ENCODE assay signal across 24 cellular contexts in the genomic region with DNA sequence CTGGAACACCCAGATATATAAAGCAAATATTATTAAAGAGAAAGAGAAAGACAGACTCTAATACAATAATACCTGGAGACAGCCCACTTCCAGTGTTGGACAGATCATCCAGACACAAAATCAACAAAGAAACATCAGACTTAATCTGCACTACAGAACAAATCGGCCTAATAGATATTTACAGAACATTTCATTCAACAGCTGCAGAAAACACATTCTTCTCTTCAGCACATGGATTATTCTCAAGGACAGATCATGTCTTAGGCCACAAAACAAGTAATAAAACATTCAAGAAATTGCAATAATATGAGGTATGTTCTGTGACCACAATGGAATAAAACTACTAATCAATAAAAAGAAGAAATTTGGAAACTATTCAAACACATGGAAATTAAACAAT.
"Had no signal": no experiment of that assay in that cellular context is flagged by ENCODE, and none has a peak within 500 bp of the region (broad histone marks: within the 10 kb centered on the region; RNA-seq: fewer than 3 reads in every experiment).

No MANE protein-coding gene starts in this region.

- H3K9me3 ChIP-seq: MG63, SK-N-SH had no signal

- H3K4me3 ChIP-seq: K562, MG63 had no signal

- H3K27me3 ChIP-seq: MG63 had no signal

- H3K4me1 Mint-ChIP-seq: IgD-negative memory B cell had no signal

- FAIRE-seq: HTR-8/SVneo, K562 had no signal

- H3K27ac ChIP-seq: HL-60, KMS-11, RWPE1 had no signal

- H3K36me3 Mint-ChIP-seq: IgD-negative memory B cell had no signal

- H3K4me2 ChIP-seq: KMS-11, SK-N-SH had no signal

- ATAC-seq: K562 had no signal

- H3K36me3 ChIP-seq: MG63 had no signal

- H3K4me3 Mint-ChIP-seq: IgD-negative memory B cell had no signal

- H3K27ac Mint-ChIP-seq: IgD-negative memory B cell had no signal

- DNase-seq: Kasumi-1, MG63, NCI-H1092, NCI-H1105 treated with DMSO at 0.1 percent for 48 hours, NCI-H1436, NCI-H187, NCI-H2029, NCI-H2081 treated with DMSO at 0.1 percent for 48 hours, NCI-H2171, NCI-H226, NCI-H446, NCI-H510A, NCI-H524 treated with DMSO at 0.1 percent for 48 hours, NCI-H69, NCI-H774, SHP77, SK-N-SH, SW 1271 had no signal

- H3K27me3 Mint-ChIP-seq: IgD-negative memory B cell had no signal

- H3K9ac ChIP-seq: KMS-11, SK-N-SH had no signal
